ENCODE assay signal across 1 cellular context in genomic region chr1:60850084-60850483, GRCh38.
TF ChIP-seq lines count a peak whose summit lies in the region.

No MANE protein-coding gene starts in this region.

TF ChIP-seq in GM23338, 12 proteins besides CTCF, POLR2A, EP300 and RAD21 (continued from another document):
- TF ChIP-seq ZNF462 (CRISPR knock-in tag; IDR thresholded peaks at IDR 0.05), result no peak
- TF ChIP-seq, protein P1, sequence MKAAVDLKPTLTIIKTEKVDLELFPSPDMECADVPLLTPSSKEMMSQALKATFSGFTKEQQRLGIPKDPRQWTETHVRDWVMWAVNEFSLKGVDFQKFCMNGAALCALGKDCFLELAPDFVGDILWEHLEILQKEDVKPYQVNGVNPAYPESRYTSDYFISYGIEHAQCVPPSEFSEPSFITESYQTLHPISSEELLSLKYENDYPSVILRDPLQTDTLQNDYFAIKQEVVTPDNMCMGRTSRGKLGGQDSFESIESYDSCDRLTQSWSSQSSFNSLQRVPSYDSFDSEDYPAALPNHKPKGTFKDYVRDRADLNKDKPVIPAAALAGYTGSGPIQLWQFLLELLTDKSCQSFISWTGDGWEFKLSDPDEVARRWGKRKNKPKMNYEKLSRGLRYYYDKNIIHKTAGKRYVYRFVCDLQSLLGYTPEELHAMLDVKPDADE (IDR thresholded peaks at IDR 0.05), result no peak
- no peak for TF ChIP-seq JUNB (IDR thresholded peaks at IDR 0.05; ENCODE audit: unreplicated experiment)
- no peak for TF ChIP-seq EZH2phosphoT487 (IDR thresholded peaks at IDR 0.05; ENCODE audit: unreplicated experiment)
- no peak for TF ChIP-seq POLR2AphosphoS5 (IDR thresholded peaks at IDR 0.05; ENCODE audit: low read depth)
- TF ChIP-seq NANOG (IDR thresholded peaks at IDR 0.05; ENCODE audit: borderline replicate concordance), result no peak
- TF ChIP-seq REST (IDR thresholded peaks at IDR 0.05; ENCODE audit: unreplicated experiment), result no peak
- TF ChIP-seq ZNF114 (CRISPR knock-in tag; IDR thresholded peaks at IDR 0.05), result no peak
- TF ChIP-seq EZH2 (IDR thresholded peaks at IDR 0.05; ENCODE audit: low read depth, unreplicated experiment), result no peak
- TF ChIP-seq STAT1 (IDR thresholded peaks at IDR 0.05; ENCODE audit: unreplicated experiment), result no peak
